ENCODE assay signal across 2 cellular contexts in genomic region chr1:61263905-61264824, GRCh38.
TF ChIP-seq lines count a peak whose summit lies in the region.

No MANE protein-coding gene starts in this region.

TF ChIP-seq in HepG2, 621 proteins besides CTCF, POLR2A, EP300 and RAD21 (continued from another document and continues in another):
- TF ChIP-seq STAT6 (CRISPR knock-in tag; IDR thresholded peaks at IDR 0.05; ENCODE audit: borderline replicate concordance) (0 out of 2 replicates have a peak, but pooled peaks have one; percentile 3), EED (CRISPR knock-in tag; IDR thresholded peaks at IDR 0.05) (no peak), BCL6 (CRISPR knock-in tag; IDR thresholded peaks at IDR 0.05) (no peak), PPARG (CRISPR knock-in tag; conservative IDR thresholded peaks at IDR 0.05) (no peak), PRPF4 (IDR thresholded peaks at IDR 0.05; ENCODE audit: low read depth, low read length, poor library complexity, severe bottlenecking) (peak; percentile 22), ZKSCAN1 (IDR thresholded peaks at IDR 0.05; ENCODE audit: low read length) (peak; percentile 80), ZNF441 (CRISPR knock-in tag; IDR thresholded peaks at IDR 0.05; ENCODE audit: borderline replicate concordance) (peak; percentile 96), ATF4 (CRISPR knock-in tag; IDR thresholded peaks at IDR 0.05) (no peak), ATRX (CRISPR knock-in tag; IDR thresholded peaks at IDR 0.05; ENCODE audit: borderline replicate concordance) (no peak), NFIC (IDR thresholded peaks at IDR 0.05; ENCODE audit: low read length) (no peak), ZNF33B (CRISPR knock-in tag; IDR thresholded peaks at IDR 0.05) (no peak), ZSCAN9 (CRISPR knock-in tag; IDR thresholded peaks at IDR 0.05; ENCODE audit: borderline replicate concordance) (no peak), SRSF1 (optimal IDR thresholded peaks at IDR 0.05; ENCODE audit: low read depth, low read length) (no peak), ZEB1 (IDR thresholded peaks at IDR 0.05; ENCODE audit: insufficient replicate concordance, low read depth) (no peak), ZNF503 (CRISPR knock-in tag; IDR thresholded peaks at IDR 0.05) (no peak), ELF1 (CRISPR knock-in tag; IDR thresholded peaks at IDR 0.05) (0 out of 2 replicates have a peak, but pooled peaks have one; percentile 15), PHB2 (IDR thresholded peaks at IDR 0.05; ENCODE audit: partially characterized antibody) (no peak), ADNP (CRISPR knock-in tag; IDR thresholded peaks at IDR 0.05) (no peak), ZBTB10 (CRISPR knock-in tag; IDR thresholded peaks at IDR 0.05; ENCODE audit: borderline replicate concordance) (no peak), ZNF816 (CRISPR knock-in tag; IDR thresholded peaks at IDR 0.05; ENCODE audit: borderline replicate concordance) (no peak), MYPOP (CRISPR knock-in tag; IDR thresholded peaks at IDR 0.05) (no peak), HDAC6 (IDR thresholded peaks at IDR 0.05; ENCODE audit: low read depth, low read length) (no peak)

TF ChIP-seq in K562, 482 proteins besides CTCF, POLR2A, EP300 and RAD21 (continued from another document):
- TF ChIP-seq PRDM10 (IDR thresholded peaks at IDR 0.05; ENCODE audit: partially characterized antibody): peak; percentile 19
- TF ChIP-seq HDAC2 (IDR thresholded peaks at IDR 0.05): 0 out of 2 replicates have a peak, but pooled peaks have one; percentile 11
- TF ChIP-seq DLX4 (CRISPR knock-in tag; IDR thresholded peaks at IDR 0.05): no peak
- TF ChIP-seq STAT5B (CRISPR knock-in tag; IDR thresholded peaks at IDR 0.05): no peak
- no peak for TF ChIP-seq PCBP2 (IDR thresholded peaks at IDR 0.05; ENCODE audit: low read depth, low read length, poor library complexity, severe bottlenecking)
- 0 out of 2 replicates have a peak, but pooled peaks have one; percentile 25 for TF ChIP-seq ELF1 (tag; IDR thresholded peaks at IDR 0.05)
- TF ChIP-seq BCOR (IDR thresholded peaks at IDR 0.05): 0 out of 2 replicates have a peak, but pooled peaks have one; percentile 16
- TF ChIP-seq SMARCE1 (IDR thresholded peaks at IDR 0.05): peak; percentile 65; the same call in 1 of the 2 replicates
- TF ChIP-seq ZNF146 (CRISPR knock-in tag; IDR thresholded peaks at IDR 0.05; ENCODE audit: unreplicated experiment): no peak
- TF ChIP-seq NRF1 (conservative IDR thresholded peaks at IDR 0.05 in 1 of 2, IDR thresholded peaks at IDR 0.05 in 1 of 2): no peak
- TF ChIP-seq NR2F6 (CRISPR knock-in tag; IDR thresholded peaks at IDR 0.05): no peak
- TF ChIP-seq EP400 (IDR thresholded peaks at IDR 0.05): 0 out of 2 replicates have a peak, but pooled peaks have one; percentile 33
- TF ChIP-seq ZBTB33 (CRISPR knock-in tag; IDR thresholded peaks at IDR 0.05): 0 out of 2 replicates have a peak, but pooled peaks have one; percentile 38
- 0 out of 2 replicates have a peak, but pooled peaks have one; percentile 18 for TF ChIP-seq SMARCA5 (IDR thresholded peaks at IDR 0.05)
- no peak for TF ChIP-seq ZNF561 (CRISPR knock-in tag; conservative IDR thresholded peaks at IDR 0.05)
- peak; percentile 27 for TF ChIP-seq CXXC5 (CRISPR knock-in tag; IDR thresholded peaks at IDR 0.05)
- TF ChIP-seq ZNF511 (CRISPR knock-in tag; IDR thresholded peaks at IDR 0.05): no peak
- no peak for TF ChIP-seq ZBTB9 (CRISPR knock-in tag; IDR thresholded peaks at IDR 0.05)
- no peak for TF ChIP-seq SRSF7 (optimal IDR thresholded peaks at IDR 0.05; ENCODE audit: low read depth, low read length)
- peak; percentile 77 for TF ChIP-seq ZNF384 (IDR thresholded peaks at IDR 0.05; ENCODE audit: low read depth, low read length)
- no peak for TF ChIP-seq EZH2 (IDR thresholded peaks at IDR 0.05; ENCODE audit: borderline replicate concordance, low read depth, low read length)
- no peak for TF ChIP-seq NR3C1 (CRISPR knock-in tag; IDR thresholded peaks at IDR 0.05)
- peak; percentile 64; the same call in 1 of the 2 replicates for TF ChIP-seq DPF2 (IDR thresholded peaks at IDR 0.05)
- no peak for TF ChIP-seq DACH1 (IDR thresholded peaks at IDR 0.05; ENCODE audit: partially characterized antibody)
- peak; percentile 59 for TF ChIP-seq ARID1B (IDR thresholded peaks at IDR 0.05)
- peak; percentile 82 for TF ChIP-seq ZKSCAN1 (IDR thresholded peaks at IDR 0.05; ENCODE audit: low read depth, low read length)
- no peak for TF ChIP-seq ZNF143 (CRISPR knock-in tag; IDR thresholded peaks at IDR 0.05)
- TF ChIP-seq CBX1 (IDR thresholded peaks at IDR 0.05; ENCODE audit: low read depth): no peak
- TF ChIP-seq ZFP1 (CRISPR knock-in tag; IDR thresholded peaks at IDR 0.05): no peak
- TF ChIP-seq FIP1L1 (IDR thresholded peaks at IDR 0.05; ENCODE audit: low read depth, low read length, poor library complexity, severe bottlenecking): no peak
- TF ChIP-seq GATAD2B (IDR thresholded peaks at IDR 0.05; ENCODE audit: borderline replicate concordance): no peak
- TF ChIP-seq ZNF134 (CRISPR knock-in tag; conservative IDR thresholded peaks at IDR 0.05): no peak
- TF ChIP-seq USF2 (CRISPR knock-in tag; IDR thresholded peaks at IDR 0.05): no peak
- no peak for TF ChIP-seq ZNF23 (CRISPR knock-in tag; IDR thresholded peaks at IDR 0.05)
- TF ChIP-seq VEZF1 (CRISPR knock-in tag; IDR thresholded peaks at IDR 0.05): no peak
- no peak for TF ChIP-seq HMG20B (CRISPR knock-in tag; IDR thresholded peaks at IDR 0.05)
- TF ChIP-seq ZNF395 (CRISPR knock-in tag; IDR thresholded peaks at IDR 0.05): 0 out of 2 replicates have a peak, but pooled peaks have one; percentile 27
- peak; percentile 69 for TF ChIP-seq FOSL1 (tag; conservative IDR thresholded peaks at IDR 0.05)
